ENCODE assay signal across 22 cellular contexts in the genomic region with DNA sequence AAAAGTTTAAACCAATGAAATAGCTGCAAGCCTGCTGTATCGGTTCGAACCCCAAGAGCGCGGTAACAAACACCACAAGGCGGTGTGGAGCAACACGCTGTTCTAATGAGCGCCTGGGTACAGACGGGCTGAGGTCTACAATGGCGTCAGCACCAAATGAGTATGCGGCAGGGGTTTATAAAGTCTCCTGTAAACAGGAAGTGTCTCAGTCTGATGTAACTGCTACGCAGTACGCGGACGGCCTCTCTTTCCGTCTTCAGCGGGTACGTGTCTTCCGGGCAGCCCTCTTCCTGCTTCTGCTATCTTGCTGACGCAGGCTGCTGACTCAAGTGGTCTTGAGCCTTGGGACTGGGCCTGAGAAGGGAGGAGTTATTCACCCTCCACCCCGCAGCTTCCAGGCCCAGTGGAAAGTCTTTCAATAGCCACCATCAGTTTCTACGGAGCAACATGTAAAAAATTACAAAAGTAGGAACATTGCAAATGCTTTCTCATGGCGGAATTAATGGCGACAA. TPM values are rescaled to one million over a fixed set of nuclear protein-coding genes. Genes with fewer than 3 reads are reported as not detected.
DNase-seq lines count a peak whose midpoint lies in the region; FAIRE-seq and TF ChIP-seq lines count a peak whose summit lies in the region.
"Had no signal": no experiment of that assay in that cellular context is flagged by ENCODE, and none has a peak within 500 bp of the region (broad histone marks: within the 10 kb centered on the region; RNA-seq: fewer than 3 reads in every experiment).

No MANE protein-coding gene starts in this region.

- no peaks in the 10 kb centered on the region for H3K36me3 Mint-ChIP-seq in nephron progenitor cell (ENCODE audit: low read depth)
- H3K36me3 Mint-ChIP-seq: CD4-positive, alpha-beta memory T cell; IgD-negative memory B cell had no signal

- CTCF ChIA-PET in H1 (lab: Charles Lee; ENCODE audit: partially characterized antibody): no interaction called here

- H4K8ac ChIP-seq in H1 (ENCODE audit: extremely low read depth, insufficient read depth, low read length): no peak overlapping the region

- peaks cover 8% of the 10 kb centered on the region for H3K4me1 Mint-ChIP-seq in nephron progenitor cell
- H3K4me1 Mint-ChIP-seq: CD4-positive, alpha-beta memory T cell; IgD-negative memory B cell had no signal

- H3K23me2 ChIP-seq in H1 (ENCODE audit: low read depth, low read length): no peaks in the 10 kb centered on the region

- H3K79me1 ChIP-seq in H1 (ENCODE audit: low read depth, low read length): no peaks in the 10 kb centered on the region

- H3K4ac ChIP-seq in H1 (replicated peaks; ENCODE audit: insufficient read length, low read depth, low read length): no peak overlapping the region

- H3K56ac ChIP-seq in H1 (replicated peaks; ENCODE audit: insufficient read length, low read depth, low read length): no peak overlapping the region

- no peak overlapping the region for H3K14ac ChIP-seq in H1 (ENCODE audit: insufficient read length)

- intact Hi-C loops in testis (cut with DNase I; ENCODE audit: low total_unique reads): no loop called here

- TF ChIP-seq RAD21 in H1 (IDR thresholded peaks at IDR 0.05 in 1 of 2, conservative IDR thresholded peaks at IDR 0.05 in 1 of 2; ENCODE audit: low read depth in 2 of 2, low read length in 2 of 2): no peak

- no peak overlapping the region for H4K91ac ChIP-seq in H1 (replicated peaks; ENCODE audit: insufficient read length, low read length)

- H2BK5ac ChIP-seq in H1 (ENCODE audit: low read depth, low read length): no peak overlapping the region; the same call in 1 of the 2 replicates

- H2AK5ac ChIP-seq in H1 (ENCODE audit: low read depth, low read length): no peak overlapping the region

- 98% methylated on average over 23 of the region's 23 CpGs; no CpG with 5 or more reads in 1 of the 2 experiments for WGBS in H1 (ENCODE audit: extremely low coverage in 1 of 2, insufficient coverage in 1 of 2, insufficient read length in 1 of 2, insufficient replicate concordance in 2 of 2, low coverage in 1 of 2, low lambda C conversion rate in 2 of 2, missing lambda C conversion rate in 1 of 2), 2 experiments
- WGBS in testis, 2 donors: 64 to 76% methylated on average over 23 of the region's 23 CpGs

- no peak overlapping the region for H3K23ac ChIP-seq in H1 (ENCODE audit: insufficient read length)

- no peaks in the 10 kb centered on the region for H3K79me2 ChIP-seq in H1 (ENCODE audit: control insufficient read depth in 1 of 2, insufficient read depth in 2 of 2, low read length in 2 of 2)

- no peak overlapping the region for H2BK20ac ChIP-seq in H1 (ENCODE audit: low read length)

- peaks cover 6% of the 10 kb centered on the region for H3K27me3 Mint-ChIP-seq in nephron progenitor cell (ENCODE audit: low read depth, poor library complexity)

- no peak overlapping the region for H2BK120ac ChIP-seq in H1 (replicated peaks; ENCODE audit: low read depth, low read length)

- no peak overlapping the region for H2BK15ac ChIP-seq in H1 (ENCODE audit: low read length)

- no peak overlapping the region for H3K4me2 ChIP-seq in H1 (ENCODE audit: insufficient read depth in 1 of 2, low read depth in 2 of 2, low read length in 2 of 2)

- no peak overlapping the region for H3K27ac Mint-ChIP-seq in nephron progenitor cell
- H3K27ac Mint-ChIP-seq: CD4-positive, alpha-beta memory T cell; HFFc6; IgD-negative memory B cell had no signal

- no peak overlapping the region for H3K18ac ChIP-seq in H1 (ENCODE audit: extremely low read depth, low read length)

- TF ChIP-seq POLR2A in H1 (IDR thresholded peaks at IDR 0.05; ENCODE audit: control extremely low read depth in 1 of 2, low read depth in 2 of 2, low read length in 2 of 2): no peak
- TF ChIP-seq POLR2A in testis (IDR thresholded peaks at IDR 0.05): no peak

- H2BK12ac ChIP-seq in H1 (ENCODE audit: low read depth, low read length): no peak overlapping the region

- no peak overlapping the region for H3K4me3 Mint-ChIP-seq in nephron progenitor cell
- H3K4me3 Mint-ChIP-seq: CD4-positive, alpha-beta memory T cell; HFFc6; IgD-negative memory B cell had no signal

- peak; percentile 68 for DNase-seq in Daoy (ENCODE audit: low read depth)
- no peak for DNase-seq in H1 (ENCODE audit: low read depth in 1 of 2, low spot score in 2 of 2)
- DNase-seq in testis: peak; percentile 76
- no peak for DNase-seq in activated CD8-positive, alpha-beta memory T cell treated with anti-CD3 and anti-CD28 coated beads, Interleukin-2, amount 50 U/mL, for 4 hours
- no peak for DNase-seq in nephron progenitor cell
- no peak for DNase-seq in anterior cingulate cortex (lab: John Stamatoyannopoulos, UW)
- DNase-seq: ACHN; BE2C; Calu3; CD4-positive, alpha-beta memory T cell; DMS79 treated with DMSO at 0.1 percent for 48 hours; EL; HFFc6; KG1 had no signal

- H3K9ac ChIP-seq in H1 (replicated peaks in 1 of 4; ENCODE audit: extremely low read depth in 1 of 4, low read depth in 3 of 4, low read length in 3 of 4): no peak overlapping the region

- H4K20me1 ChIP-seq in H1 (replicated peaks in 1 of 2; ENCODE audit: control insufficient read depth in 1 of 2, insufficient read depth in 2 of 2, low read length in 2 of 2): no peaks in the 10 kb centered on the region

- H3K4me3 ChIP-seq in H1 (ENCODE audit: extremely low read depth in 1 of 4, insufficient read depth in 2 of 4, low read depth in 3 of 4, low read length in 4 of 4) (no peak overlapping the region), testis (peak overlapping the region; percentile 30 to 31)
- H3K4me3 ChIP-seq: GM12878 had no signal

- TF ChIP-seq EP300 in H1 (IDR thresholded peaks at IDR 0.05; ENCODE audit: borderline replicate concordance in 1 of 2, low read depth in 2 of 2, low read length in 2 of 2): no peak

- H3K9me3 ChIP-seq in H1 (ENCODE audit: insufficient read depth in 2 of 2, low read depth in 1 of 2, low read length in 1 of 2) (0 out of 4 replicates have a peak, but pooled peaks cover 0 to 3% of the 10 kb centered on the region in 2 experiments), testis (no peaks in the 10 kb centered on the region)
- H3K9me3 ChIP-seq: BE2C had no signal

- TF ChIP-seq CTCF in H1 (IDR thresholded peaks at IDR 0.05; ENCODE audit: control extremely low read depth in 1 of 3, insufficient read depth in 1 of 3, low read depth in 1 of 3, low read length in 3 of 3) (no peak), testis (IDR thresholded peaks at IDR 0.05) (no peak), nephron progenitor cell (IDR thresholded peaks at IDR 0.05) (no peak)

- no peaks in the 10 kb centered on the region for H3K36me3 ChIP-seq in H1 (ENCODE audit: control insufficient read depth in 2 of 4, insufficient read depth in 4 of 4, low read length in 3 of 4)
- H3K36me3 ChIP-seq in testis (ENCODE audit: low read depth, missing control alignments): no peaks in the 10 kb centered on the region
- H3K36me3 ChIP-seq: BE2C had no signal

- peak overlapping the region; percentile 41; the same call in 1 of the 2 replicates for H2AFZ ChIP-seq in H1 (ENCODE audit: low read length)

- H3K27ac ChIP-seq in H1 (ENCODE audit: low read depth, low read length): no peak overlapping the region
- peak overlapping the region in 1 of 2 donors; percentile 4 for H3K27ac ChIP-seq in testis
- H3K27ac ChIP-seq: C4-2B had no signal

- no peak for FAIRE-seq in H1 (lab: Jason Lieb, UNC)
- FAIRE-seq: A204.1, GM12878, GM19239, H54, HTR-8/SVneo had no signal

- H3K4me1 ChIP-seq in H1 (replicated peaks in 1 of 4; ENCODE audit: control insufficient read depth in 3 of 4, insufficient read depth in 4 of 4, low read length in 3 of 4) (no peaks in the 10 kb centered on the region), testis (no peaks in the 10 kb centered on the region)
- H3K4me1 ChIP-seq: BE2C had no signal

- no peak overlapping the region for H4K5ac ChIP-seq in H1 (ENCODE audit: insufficient read length, low read depth, low read length)

- no peaks in the 10 kb centered on the region for H3K27me3 ChIP-seq in H1 (replicated peaks in 1 of 4; ENCODE audit: control insufficient read depth in 3 of 4, extremely low read depth in 1 of 4, insufficient read depth in 3 of 4, low read length in 3 of 4)
- H3K27me3 ChIP-seq in testis: no peaks in the 10 kb centered on the region

- POLR2A ChIA-PET in H1 (lab: Charles Lee; ENCODE audit: partially characterized antibody): no interaction called here

- H3K9me3 Mint-ChIP-seq in nephron progenitor cell: peaks cover 7% of the 10 kb centered on the region
- H3K9me3 Mint-ChIP-seq: HFFc6 had no signal

TF ChIP-seq in H1, 55 proteins besides CTCF, POLR2A, EP300 and RAD21 (continues in another document):
- TF ChIP-seq JUN (IDR thresholded peaks at IDR 0.05; ENCODE audit: low read depth, low read length): no peak
- no peak for TF ChIP-seq BACH1 (IDR thresholded peaks at IDR 0.05; ENCODE audit: low read length)
- TF ChIP-seq SP1 (IDR thresholded peaks at IDR 0.05; ENCODE audit: low read depth, low read length): no peak

RNA-seq across cellular contexts. Expression of a gene that starts 40.5 kb away (rescaled TPM):
- total RNA-seq in Daoy (2014; rRNA removed; shearing (Covaris generic)): 0.63 TPM in 1 of 2 replicates, not detected in the other
- 2.3 TPM for polyA plus RNA-seq in PFSK-1 (2012; ENCODE audit: insufficient read length, low read depth)
- total RNA-seq in H1 (2021; fragmentation: NEBNext Ultra II Directional; extraction: Animal tissue kit (Norgen Biotek cat#: 25700)): 0.59 and 0.76 TPM in 2 replicates
- polyA plus RNA-seq in H1 (2011; rRNA removed): 0.16 and 0.23 TPM in 2 replicates
- 0.21 TPM for polyA plus RNA-seq in H1 (2011; cell fraction: cytosol; rRNA removed)
- 0.23 TPM for polyA plus RNA-seq in H1 (2011; cell fraction: nucleus; rRNA removed)
- 0.40 to 0.63 TPM (median 0.51 TPM) in 4 replicates for polyA plus RNA-seq in H1 (2012, experiment 1 of 2)
- 0.08 TPM for polyA plus RNA-seq in H1 (2012, experiment 2 of 2)
- 0.63 TPM for polyA plus RNA-seq in H1 (2013, experiment 1 of 2)
- polyA plus RNA-seq in H1 (2013, experiment 2 of 2): 0.70 TPM
- 2.1 and 4.1 TPM in 2 replicates for polyA minus RNA-seq in H1 (2011; rRNA and poly(A)+ RNA removed)
- 0.37 TPM for polyA minus RNA-seq in H1 (2011; cell fraction: cytosol; rRNA and poly(A)+ RNA removed)
- 1.3 TPM for polyA minus RNA-seq in H1 (2011; cell fraction: nucleus; rRNA and poly(A)+ RNA removed)
- 1 to 10 TPM in 1 of 2 donors, under 1 TPM in 1; 0.79 to 1.1 TPM for total RNA-seq in testis
- 0.58 TPM for polyA plus RNA-seq in testis (ENCODE audit: insufficient read depth, low read depth, low replicate concordance)
- total RNA-seq: Calu3; CD4-positive, alpha-beta memory T cell had no signal
- polyA plus RNA-seq: CD4-positive, alpha-beta memory T cell; IgD-negative memory B cell had no signal

RNA-seq across cellular contexts. Expression of a gene that starts 53.8 kb away (rescaled TPM):
- total RNA-seq in Daoy (2014; rRNA removed; shearing (Covaris generic)): not detected in 2 replicates
- polyA plus RNA-seq in PFSK-1 (2012; ENCODE audit: insufficient read length, low read depth): 0.73 TPM
- not detected in 2 replicates for total RNA-seq in H1 (2021; fragmentation: NEBNext Ultra II Directional; extraction: Animal tissue kit (Norgen Biotek cat#: 25700))
- not detected in 2 replicates for polyA plus RNA-seq in H1 (2011; rRNA removed)
- polyA plus RNA-seq in H1 (2011; cell fraction: cytosol; rRNA removed): not detected
- polyA plus RNA-seq in H1 (2011; cell fraction: nucleus; rRNA removed): not detected
- polyA plus RNA-seq in H1 (2012, experiment 1 of 2): not detected in 4 replicates
- polyA plus RNA-seq in H1 (2012, experiment 2 of 2): not detected
- polyA plus RNA-seq in H1 (2013, experiment 1 of 2): not detected
- not detected for polyA plus RNA-seq in H1 (2013, experiment 2 of 2)
- not detected in 2 replicates for polyA minus RNA-seq in H1 (2011; rRNA and poly(A)+ RNA removed)
- polyA minus RNA-seq in H1 (2011; cell fraction: cytosol; rRNA and poly(A)+ RNA removed): not detected
- not detected for polyA minus RNA-seq in H1 (2011; cell fraction: nucleus; rRNA and poly(A)+ RNA removed)
- total RNA-seq in testis: 1 to 10 TPM; 2.0 to 2.2 TPM
- 3.7 TPM for polyA plus RNA-seq in testis (ENCODE audit: insufficient read depth, low read depth, low replicate concordance)
- total RNA-seq: Calu3; CD4-positive, alpha-beta memory T cell; GM12878; HFFc6 had no signal
- polyA plus RNA-seq: CD4-positive, alpha-beta memory T cell; IgD-negative memory B cell had no signal

Comparison
In these comparisons a context has a peak if more than half of its experiments do, and no peak if none do; other contexts are left out.
1. DNase-seq: peak in Daoy (single experiment) and testis (single experiment); none in H1 (0 of 2), activated CD8-positive, alpha-beta memory T cell treated with anti-CD3 and anti-CD28 coated beads, Interleukin-2, amount 50 U/mL, for 4 hours (single experiment), nephron progenitor cell (single experiment) and anterior cingulate cortex (0 of 58).
2. H3K4me3 ChIP-seq: peak in testis (2 of 2); none in H1 (0 of 4).